26 cellular contexts compared by ENCODE assay signal in genomic region chr6:156450421-156450820, GRCh38.
"Had no signal": no experiment of that assay in that cellular context is flagged by ENCODE, and none has a peak within 500 bp of the region (broad histone marks: within the 10 kb centered on the region; RNA-seq: fewer than 3 reads in every experiment).

No MANE protein-coding gene starts in this region.

- H3K4me1 Mint-ChIP-seq: nephron, neural crest cell had no signal

- DNase-seq: heart right ventricle; islet precursor cell; left ventricle myocardium inferior; mesendoderm; midbrain; mucosa of descending colon; naive thymus-derived CD8-positive, alpha-beta T cell; nucleus accumbens; right lobe of liver; stimulated activated CD4-positive, alpha-beta T cell treated with anti-CD3 and anti-CD28 coated beads, Interleukin-12 subunit alpha, Interleukin-12 subunit beta, amount 100 ng/mL, for 4 hours; stimulated activated CD4-positive, alpha-beta T cell treated with anti-CD3 and anti-CD28 coated beads, Interleukin-15, amount 100 ng/mL, for 24 hours; stimulated activated CD4-positive, alpha-beta T cell treated with anti-CD3 and anti-CD28 coated beads, Interleukin-2, amount 100 ng/mL, for 24 hours; stimulated activated CD4-positive, alpha-beta T cell treated with anti-CD3 and anti-CD28 coated beads, Interleukin-4, amount 100 ng/mL, for 1 hour; stimulated activated naive B cell treated with anti-CD40 and anti-IgM and Interleukin-4, amounts not matched to agents 10 μg/mL and 1 μg/mL and 100 μg/mL, for 72 hours; stimulated activated naive CD8-positive, alpha-beta T cell treated with anti-CD3 and anti-CD28 coated beads, Interleukin-15, Interleukin-2, amounts not matched to agents 100 U/mL and 50 U/mL, for 24 hours; stomach; testis; tibial artery; trophoblast cell; upper lobe of right lung had no signal

- H3K27me3 ChIP-seq: heart right ventricle, hepatocyte, right atrium auricular region, right lobe of liver, stomach, testis, tibial artery, upper lobe of right lung had no signal

- H3K27ac Mint-ChIP-seq: nephron; stimulated activated naive B cell treated with anti-CD40 and anti-IgM and Interleukin-4, amounts not matched to agents 10 μg/mL and 1 μg/mL and 100 μg/mL, for 72 hours had no signal

- H3K4me3 Mint-ChIP-seq: naive thymus-derived CD8-positive, alpha-beta T cell; nephron; neural crest cell; stimulated activated naive B cell treated with anti-CD40 and anti-IgM and Interleukin-4, amounts not matched to agents 10 μg/mL and 1 μg/mL and 100 μg/mL, for 72 hours had no signal

- H3K36me3 ChIP-seq: heart right ventricle, left ventricle myocardium inferior, right atrium auricular region, right lobe of liver, stomach, tibial artery, upper lobe of right lung had no signal

- H3K27ac ChIP-seq: heart right ventricle, hepatocyte, left ventricle myocardium inferior, parathyroid adenoma, right atrium auricular region, right lobe of liver, stomach, testis, tibial artery, upper lobe of right lung had no signal

- ATAC-seq: mucosa of descending colon; naive thymus-derived CD8-positive, alpha-beta T cell; right lobe of liver; stimulated activated naive B cell treated with anti-CD40 and anti-IgM and Interleukin-4, amounts not matched to agents 10 μg/mL and 1 μg/mL and 100 μg/mL, for 72 hours; stimulated activated naive CD8-positive, alpha-beta T cell treated with anti-CD3 and anti-CD28 coated beads, Interleukin-15, Interleukin-2, amounts not matched to agents 100 U/mL and 50 U/mL, for 24 hours; upper lobe of right lung had no signal

- H3K79me2 ChIP-seq: hepatocyte, parathyroid adenoma had no signal

- H3K9ac ChIP-seq: parathyroid adenoma had no signal

- H3K9me3 Mint-ChIP-seq: neural crest cell had no signal

- H2AFZ ChIP-seq: hepatocyte, parathyroid adenoma had no signal

- H3K4me2 ChIP-seq: hepatocyte had no signal

- H3K4me3 ChIP-seq: heart right ventricle, hepatocyte, left ventricle myocardium inferior, lung, mucosa of descending colon, right atrium auricular region, right lobe of liver, stomach, testis, tibial artery, upper lobe of right lung had no signal

- H3K27me3 Mint-ChIP-seq: stimulated activated naive B cell treated with anti-CD40 and anti-IgM and Interleukin-4, amounts not matched to agents 10 μg/mL and 1 μg/mL and 100 μg/mL, for 72 hours had no signal

- H3K4me1 ChIP-seq: parathyroid adenoma, right atrium auricular region, right lobe of liver, testis, tibial artery, upper lobe of right lung had no signal

- H3K9me3 ChIP-seq: mucosa of descending colon, right atrium auricular region, stomach, testis, tibial artery, upper lobe of right lung had no signal
